In the genomic region with DNA sequence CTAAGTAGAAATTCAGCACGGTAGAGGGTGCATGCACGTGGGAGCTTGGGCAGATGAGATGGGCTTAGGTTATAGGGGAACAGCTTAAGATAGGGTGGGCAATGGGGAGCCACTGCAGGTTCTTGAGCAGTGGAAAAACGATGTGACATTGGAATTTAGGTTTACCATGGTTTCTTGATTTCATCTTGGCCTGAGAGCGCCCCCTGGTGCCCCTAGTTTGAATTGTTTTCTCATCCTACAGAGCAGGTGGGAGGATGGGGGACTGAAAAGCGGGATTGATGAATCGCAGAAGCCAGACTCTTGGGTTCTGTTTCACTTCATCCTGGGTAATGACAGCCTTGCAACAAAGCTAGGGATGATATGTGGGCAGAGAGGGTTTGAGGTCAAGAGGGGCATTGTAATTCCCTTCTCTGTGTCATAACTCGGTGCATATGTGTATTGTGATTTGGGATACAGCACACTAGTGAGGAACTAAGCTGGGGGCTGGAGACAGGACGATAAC, we compare ENCODE assay signal across 9 cellular contexts. TPM values are rescaled to one million over a fixed set of nuclear protein-coding genes. Genes with fewer than 3 reads are reported as not detected.
DNase-seq lines count a peak whose midpoint lies in the region; ATAC-seq and TF ChIP-seq lines count a peak whose summit lies in the region.
"Had no signal": no experiment of that assay in that cellular context is flagged by ENCODE, and none has a peak within 500 bp of the region (broad histone marks: within the 10 kb centered on the region; RNA-seq: fewer than 3 reads in every experiment).

No MANE protein-coding gene starts in this region.

- peak; percentile 89 for TF ChIP-seq CTCF in chondrocyte (IDR thresholded peaks at IDR 0.05)

- no peak overlapping the region for H3K4me3 Mint-ChIP-seq in chondrocyte (ENCODE audit: unreplicated experiment)

- DNase-seq in Right ventricle myocardium inferior (ENCODE audit: missing footprints) = peak; percentile 85
- no peak for DNase-seq in cardiac septum (ENCODE audit: low spot score)
- DNase-seq in NCI-H345 (lab: John Stamatoyannopoulos, UW) = peak; percentile 54
- DNase-seq in activated CD4-positive, alpha-beta T cell treated with anti-CD3 and anti-CD28 coated beads for 4 hours = peak; percentile 69 to 84
- no peak for DNase-seq in chondrocyte (ENCODE audit: low spot score)
- DNase-seq in lung microvascular endothelial cell (ENCODE audit: low read depth in 2 of 2) = peak; percentile 71 to 76
- peak; percentile 77 for DNase-seq in stimulated activated CD8-positive, alpha-beta memory T cell treated with anti-CD3 and anti-CD28 coated beads, Interleukin-15, amount 100 ng/mL, for 1 hour (ENCODE audit: low read depth)

- intact Hi-C loops in Right ventricle myocardium inferior (cut with DNase I) (loop anchor here (5.0 kb wide), 2 partner anchors 56 to 216 kb away; a partner anchor contains a TSS), cardiac septum (cut with DNase I) (loop anchor here (5.0 kb wide), 2 partner anchors 61 to 176 kb away; a partner anchor contains a TSS)

- no peaks in the 10 kb centered on the region for H3K36me3 Mint-ChIP-seq in chondrocyte (ENCODE audit: low read depth)

- no peaks in the 10 kb centered on the region for H3K9me3 Mint-ChIP-seq in chondrocyte (ENCODE audit: low read depth)

- H3K4me1 Mint-ChIP-seq in chondrocyte (ENCODE audit: low read depth) = peaks cover 36% of the 10 kb centered on the region

- H3K27me3 Mint-ChIP-seq in chondrocyte (ENCODE audit: low read depth) = no peaks in the 10 kb centered on the region

- H3K27ac Mint-ChIP-seq in chondrocyte (ENCODE audit: unreplicated experiment) = no peak overlapping the region

- ATAC-seq in Right ventricle myocardium inferior = no peak
- no peak for ATAC-seq in HG03521 (IDR thresholded peaks at IDR 0.05; ENCODE audit: unreplicated experiment)

RNA-seq across cellular contexts. Expression of a gene that starts 6.7 kb away (rescaled TPM):
- total RNA-seq in Right ventricle myocardium inferior (68.7 TPM), cardiac septum (110 TPM), chondrocyte (170 to 527 TPM (median 509 TPM) in 3 replicates), lung microvascular endothelial cell (48.4 and 268 TPM in 2 replicates)

RNA-seq across cellular contexts. Expression of a gene that starts 10.7 kb away (rescaled TPM):
- total RNA-seq in Right ventricle myocardium inferior = 13.1 TPM
- 10.7 TPM for total RNA-seq in cardiac septum
- 22.8 to 26.0 TPM (median 24.3 TPM) in 3 replicates for total RNA-seq in chondrocyte
- 2.6 and 2.8 TPM in 2 replicates for total RNA-seq in lung microvascular endothelial cell

RNA-seq across cellular contexts. Expression of a gene that starts 17.1 kb away (rescaled TPM):
- total RNA-seq in Right ventricle myocardium inferior (17.5 TPM), cardiac septum (33.8 TPM), chondrocyte (16.2 to 67.2 TPM (median 67.1 TPM) in 3 replicates), lung microvascular endothelial cell (65.6 and 93.1 TPM in 2 replicates)
- total RNA-seq: mononuclear cell had no signal

RNA-seq across cellular contexts. Expression of a gene that starts 22.9 kb away (rescaled TPM):
- total RNA-seq in Right ventricle myocardium inferior (not detected), cardiac septum (not detected), chondrocyte (not detected in 3 replicates), lung microvascular endothelial cell (under 0.01 TPM in 1 of 2 replicates, not detected in the other)
- total RNA-seq: mononuclear cell had no signal

RNA-seq across cellular contexts. Expression of a gene that starts 57.9 kb away (rescaled TPM):
- total RNA-seq in Right ventricle myocardium inferior = 140 TPM
- 80.0 TPM for total RNA-seq in cardiac septum
- 2.1 to 4.1 TPM (median 3.6 TPM) in 3 replicates for total RNA-seq in chondrocyte
- 0.20 and 0.22 TPM in 2 replicates for total RNA-seq in lung microvascular endothelial cell

Comparison
In these comparisons a context has a peak if more than half of its experiments do, and no peak if none do; other contexts are left out.
1. DNase-seq: peak in Right ventricle myocardium inferior (single experiment), NCI-H345 (single experiment), activated CD4-positive, alpha-beta T cell treated with anti-CD3 and anti-CD28 coated beads for 4 hours (2 of 2), lung microvascular endothelial cell (2 of 2) and stimulated activated CD8-positive, alpha-beta memory T cell treated with anti-CD3 and anti-CD28 coated beads, Interleukin-15, amount 100 ng/mL, for 1 hour (single experiment); none in cardiac septum (single experiment) and chondrocyte (single experiment).